In genomic region chr5:67363963-67364362, GRCh38 we compare ENCODE assay signal across 14 cellular contexts.
"Had no signal": no experiment of that assay in that cellular context is flagged by ENCODE, and none has a peak within 500 bp of the region (broad histone marks: within the 10 kb centered on the region; RNA-seq: fewer than 3 reads in every experiment).

No MANE protein-coding gene starts in this region.

- H3K27me3 Mint-ChIP-seq: dendritic cell treated with granulocyte-macrophage colony-stimulating factor and Interleukin-4, amounts not matched to agents 40 ng/mL and 50 ng/mL, for 4 days; stimulated activated naive CD8-positive, alpha-beta T cell treated with anti-CD3 and anti-CD28 coated beads, Interleukin-15, Interleukin-2, amounts not matched to agents 100 ng/mL and 50 ng/mL, for 24 hours had no signal

- ATAC-seq: effector memory CD8-positive, alpha-beta T cell; gastrocnemius medialis; heart right ventricle; naive thymus-derived CD4-positive, alpha-beta T cell; psoas muscle; upper lobe of right lung had no signal

- H3K4me1 Mint-ChIP-seq: nephron progenitor cell had no signal

- H3K27ac Mint-ChIP-seq: dendritic cell treated with granulocyte-macrophage colony-stimulating factor and Interleukin-4, amounts not matched to agents 40 ng/mL and 50 ng/mL, for 4 days; effector memory CD8-positive, alpha-beta T cell; naive thymus-derived CD4-positive, alpha-beta T cell; nephron progenitor cell had no signal

- H3K4me3 Mint-ChIP-seq: dendritic cell treated with granulocyte-macrophage colony-stimulating factor and Interleukin-4, amounts not matched to agents 40 ng/mL and 50 ng/mL, for 4 days; effector memory CD8-positive, alpha-beta T cell; naive thymus-derived CD4-positive, alpha-beta T cell; nephron progenitor cell; stimulated activated naive CD8-positive, alpha-beta T cell treated with anti-CD3 and anti-CD28 coated beads, Interleukin-15, Interleukin-2, amounts not matched to agents 100 ng/mL and 50 ng/mL, for 24 hours had no signal

- H3K9me3 Mint-ChIP-seq: dendritic cell treated with granulocyte-macrophage colony-stimulating factor and Interleukin-4, amounts not matched to agents 40 ng/mL and 50 ng/mL, for 4 days; effector memory CD8-positive, alpha-beta T cell; nephron progenitor cell; stimulated activated naive CD8-positive, alpha-beta T cell treated with anti-CD3 and anti-CD28 coated beads, Interleukin-15, Interleukin-2, amounts not matched to agents 100 ng/mL and 50 ng/mL, for 24 hours had no signal

- DNase-seq: effector memory CD8-positive, alpha-beta T cell; gastrocnemius medialis; heart right ventricle; hypothalamus; kidney glomerular epithelial cell; naive thymus-derived CD4-positive, alpha-beta T cell; nephron progenitor cell; psoas muscle; retina; stimulated activated CD4-positive, alpha-beta T cell treated with anti-CD3 and anti-CD28 coated beads, Interleukin-2, amount 100 ng/mL, for 24 hours; testis; upper lobe of right lung had no signal
